Comparison of ENCODE assay signal across 12 cellular contexts in genomic region chr7:27113991-27114866, GRCh38. TPM values are rescaled to one million over a fixed set of nuclear protein-coding genes. Genes with fewer than 3 reads are reported as not detected.
DNase-seq lines count a peak whose midpoint lies in the region; ATAC-seq lines count a peak whose summit lies in the region.
"Had no signal": no experiment of that assay in that cellular context is flagged by ENCODE, and none has a peak within 500 bp of the region (broad histone marks: within the 10 kb centered on the region; RNA-seq: fewer than 3 reads in every experiment).

No MANE protein-coding gene starts in this region.

- peak overlapping the region; percentile 64 for H3K9ac ChIP-seq in muscle layer of colon (ENCODE audit: low read length)
- H3K9ac ChIP-seq: BLaER1 had no signal

- no peaks in the 10 kb centered on the region for H3K4me1 Mint-ChIP-seq in stimulated activated naive CD8-positive, alpha-beta T cell treated with anti-CD3 and anti-CD28 coated beads, Interleukin-15, amount 100 ng/mL, for 72 hours
- no peaks in the 10 kb centered on the region for H3K4me1 Mint-ChIP-seq in activated naive CD4-positive, alpha-beta T cell treated with anti-CD3 and anti-CD28 coated beads for 36 hours (ENCODE audit: low read depth)

- no peak overlapping the region for H3K4me3 Mint-ChIP-seq in stimulated activated naive CD8-positive, alpha-beta T cell treated with anti-CD3 and anti-CD28 coated beads, Interleukin-15, amount 100 ng/mL, for 72 hours
- no peak overlapping the region for H3K4me3 Mint-ChIP-seq in activated naive CD4-positive, alpha-beta T cell treated with anti-CD3 and anti-CD28 coated beads for 36 hours
- H3K4me3 Mint-ChIP-seq: activated CD8-positive, alpha-beta T cell treated with anti-CD3 and anti-CD28 coated beads, Interleukin-2, amount 10 ng/mL, durations not matched to agents 7 days and 5 days had no signal

- H3K36me3 Mint-ChIP-seq in activated naive CD4-positive, alpha-beta T cell treated with anti-CD3 and anti-CD28 coated beads for 36 hours (ENCODE audit: low read depth) = no peaks in the 10 kb centered on the region

- H3K36me3 ChIP-seq in muscle layer of colon (ENCODE audit: insufficient read depth, low read length) (peaks cover 2% of the 10 kb centered on the region), aorta (ENCODE audit: control insufficient read depth in 1 of 2, insufficient read depth in 2 of 2, low read length in 1 of 2) (no peaks in the 10 kb centered on the region)
- H3K36me3 ChIP-seq: BLaER1 had no signal

- no peaks in the 10 kb centered on the region for H3K27me3 ChIP-seq in muscle layer of colon (ENCODE audit: control insufficient read depth in 1 of 2, insufficient read depth in 2 of 2, low read length in 2 of 2)
- no peaks in the 10 kb centered on the region for H3K27me3 ChIP-seq in aorta (ENCODE audit: control insufficient read depth in 1 of 2, insufficient read depth in 2 of 2, low read length in 1 of 2)
- H3K27me3 ChIP-seq: BLaER1 had no signal

- intact Hi-C loops in aorta (cut with DNase I) = loop anchor here in 1 of 2 donors (2.0 kb wide), 1 partner anchor 1257 kb away; no protein-coding TSS in a partner anchor
- intact Hi-C loops in activated naive CD4-positive, alpha-beta T cell treated with anti-CD3 and anti-CD28 coated beads for 36 hours (cut with micrococcal nuclease) = no loop called here

- CTCF ChIA-PET in activated naive CD4-positive, alpha-beta T cell treated with anti-CD3 and anti-CD28 coated beads for 36 hours (lab: Charles Lee) = no interaction called here

- WGBS in aorta, 2 donors = 1 to 5% methylated on average over 26 to 27 of the region's 27 CpGs

- peaks cover 7% of the 10 kb centered on the region for H3K27me3 Mint-ChIP-seq in stimulated activated naive CD8-positive, alpha-beta T cell treated with anti-CD3 and anti-CD28 coated beads, Interleukin-15, amount 100 ng/mL, for 72 hours
- H3K27me3 Mint-ChIP-seq in activated naive CD4-positive, alpha-beta T cell treated with anti-CD3 and anti-CD28 coated beads for 36 hours (ENCODE audit: low read depth) = peaks cover 5% of the 10 kb centered on the region

- H3K27ac Mint-ChIP-seq in stimulated activated naive CD8-positive, alpha-beta T cell treated with anti-CD3 and anti-CD28 coated beads, Interleukin-15, amount 100 ng/mL, for 72 hours = no peak overlapping the region
- no peak overlapping the region for H3K27ac Mint-ChIP-seq in activated naive CD4-positive, alpha-beta T cell treated with anti-CD3 and anti-CD28 coated beads for 36 hours
- H3K27ac Mint-ChIP-seq: activated CD8-positive, alpha-beta T cell treated with anti-CD3 and anti-CD28 coated beads, Interleukin-2, amount 10 ng/mL, durations not matched to agents 7 days and 5 days had no signal

- DNase-seq in stimulated activated naive CD8-positive, alpha-beta T cell treated with anti-CD3 and anti-CD28 coated beads, Interleukin-15, amount 100 ng/mL, for 72 hours = no peak
- DNase-seq in stimulated activated naive CD8-positive, alpha-beta T cell treated with anti-CD3 and anti-CD28 coated beads, Interleukin-15, Interleukin-2, amounts not matched to agents 100 U/mL and 50 U/mL, for 24 hours = no peak
- DNase-seq in dermis blood vessel endothelial cell = peak; percentile 63
- peak; percentile 81 to 88 for DNase-seq in aorta
- DNase-seq in NCI-H2029 (lab: John Stamatoyannopoulos, UW) = no peak
- no peak for DNase-seq in activated naive CD4-positive, alpha-beta T cell treated with anti-CD3 and anti-CD28 coated beads for 36 hours
- DNase-seq: activated CD8-positive, alpha-beta T cell treated with anti-CD3 and anti-CD28 coated beads, Interleukin-2, amount 10 ng/mL, durations not matched to agents 7 days and 5 days; erythroblast; NK-92 treated with Interleukin-12 subunit alpha and Interleukin-12 subunit beta, amount 100 ng/mL, for 24 hours had no signal

- no peaks in the 10 kb centered on the region for H3K9me3 ChIP-seq in muscle layer of colon (ENCODE audit: low read length)
- no peaks in the 10 kb centered on the region for H3K9me3 ChIP-seq in aorta (ENCODE audit: control insufficient read depth, low read length)

- no peaks in the 10 kb centered on the region for H3K9me3 Mint-ChIP-seq in stimulated activated naive CD8-positive, alpha-beta T cell treated with anti-CD3 and anti-CD28 coated beads, Interleukin-15, amount 100 ng/mL, for 72 hours
- no peaks in the 10 kb centered on the region for H3K9me3 Mint-ChIP-seq in activated naive CD4-positive, alpha-beta T cell treated with anti-CD3 and anti-CD28 coated beads for 36 hours

- H3K4me1 ChIP-seq in muscle layer of colon (ENCODE audit: insufficient read depth, low read length) = peaks cover 66% of the 10 kb centered on the region
- H3K4me1 ChIP-seq in aorta (ENCODE audit: control insufficient read depth in 1 of 2, insufficient read depth in 2 of 2, low read length in 2 of 2) = peaks cover 0 to 6% of the 10 kb centered on the region in 2 donors
- H3K4me1 ChIP-seq: BLaER1 had no signal

- peak; percentile 33 for ATAC-seq in stimulated activated naive CD8-positive, alpha-beta T cell treated with anti-CD3 and anti-CD28 coated beads, Interleukin-15, amount 100 ng/mL, for 72 hours
- no peak for ATAC-seq in stimulated activated naive CD8-positive, alpha-beta T cell treated with anti-CD3 and anti-CD28 coated beads, Interleukin-15, Interleukin-2, amounts not matched to agents 100 U/mL and 50 U/mL, for 24 hours
- ATAC-seq in aorta (ENCODE audit: low FRiP score) (peak; percentile 12), GM21515 (IDR thresholded peaks at IDR 0.05; ENCODE audit: unreplicated experiment) (no peak)
- ATAC-seq: activated CD8-positive, alpha-beta T cell treated with anti-CD3 and anti-CD28 coated beads, Interleukin-2, amount 10 ng/mL, durations not matched to agents 7 days and 5 days had no signal

- H3K27ac ChIP-seq in muscle layer of colon (ENCODE audit: low read depth, low read length) (peak overlapping the region; percentile 84), aorta (ENCODE audit: low read depth in 1 of 2, low read length in 2 of 2) (peak overlapping the region; percentile 92 to 95)
- H3K27ac ChIP-seq: BLaER1 had no signal

- H3K4me3 ChIP-seq in muscle layer of colon (ENCODE audit: low read depth in 1 of 2, low read length in 2 of 2) (peak overlapping the region; percentile 30 to 70), aorta (ENCODE audit: low read length in 2 of 2) (peak overlapping the region; percentile 84 to 94)
- H3K4me3 ChIP-seq: BLaER1 had no signal

RNA-seq across cellular contexts. Expression of gene HOXA2, which starts 11.7 kb away (rescaled TPM):
- total RNA-seq in dermis blood vessel endothelial cell (0.33 and 0.34 TPM in 2 replicates), aorta (1 to 10 TPM; 1.6 to 4.7 TPM)
- 1 to 10 TPM; 2.3 to 3.6 TPM for polyA plus RNA-seq in aorta
- not detected for total RNA-seq in activated naive CD4-positive, alpha-beta T cell treated with anti-CD3 and anti-CD28 coated beads for 36 hours
- total RNA-seq: activated CD8-positive, alpha-beta T cell treated with anti-CD3 and anti-CD28 coated beads, Interleukin-2, amount 10 ng/mL, durations not matched to agents 7 days and 5 days had no signal

RNA-seq across cellular contexts. Expression of gene HOXA4, which starts 16.3 kb away (rescaled TPM):
- 0.34 and 0.65 TPM in 2 replicates for total RNA-seq in dermis blood vessel endothelial cell
- total RNA-seq in aorta = 10 to 100 TPM in 1 of 2 donors, 1 to 10 TPM in 1; 5.6 to 11.6 TPM
- polyA plus RNA-seq in aorta = 10 to 100 TPM in 1 of 2 donors, 1 to 10 TPM in 1; 2.6 to 10.1 TPM
- total RNA-seq in activated naive CD4-positive, alpha-beta T cell treated with anti-CD3 and anti-CD28 coated beads for 36 hours = under 1 TPM in 1 of 2 experiments, not detected in 1; 0.14 TPM
- total RNA-seq: activated CD8-positive, alpha-beta T cell treated with anti-CD3 and anti-CD28 coated beads, Interleukin-2, amount 10 ng/mL, durations not matched to agents 7 days and 5 days had no signal

RNA-seq across cellular contexts. Expression of gene HOXA1, which starts 18.4 kb away (rescaled TPM):
- total RNA-seq in dermis blood vessel endothelial cell (0.68 and 0.84 TPM in 2 replicates), aorta (1 to 10 TPM; 1.3 to 1.6 TPM)
- under 1 TPM; 0.59 to 0.88 TPM for polyA plus RNA-seq in aorta
- under 1 TPM; 0.24 to 0.30 TPM for total RNA-seq in activated naive CD4-positive, alpha-beta T cell treated with anti-CD3 and anti-CD28 coated beads for 36 hours

RNA-seq across cellular contexts. Expression of gene HOXA5, which starts 29.3 kb away (rescaled TPM):
- total RNA-seq in dermis blood vessel endothelial cell (5.6 and 6.1 TPM in 2 replicates), aorta (10 to 100 TPM in 1 of 2 donors, 1 to 10 TPM in 1; 8.0 to 11.8 TPM)
- polyA plus RNA-seq in aorta = 1 to 10 TPM; 1.6 to 2.7 TPM
- not detected for total RNA-seq in activated naive CD4-positive, alpha-beta T cell treated with anti-CD3 and anti-CD28 coated beads for 36 hours
- total RNA-seq: activated CD8-positive, alpha-beta T cell treated with anti-CD3 and anti-CD28 coated beads, Interleukin-2, amount 10 ng/mL, durations not matched to agents 7 days and 5 days had no signal

RNA-seq across cellular contexts. Expression of gene HOXA6, which starts 33.3 kb away (rescaled TPM):
- total RNA-seq in dermis blood vessel endothelial cell (2.9 and 8.6 TPM in 2 replicates), aorta (1 to 10 TPM; 6.3 to 7.6 TPM)
- under 1 TPM in 1 of 2 donors, not detected in 1; 0.97 TPM for polyA plus RNA-seq in aorta
- total RNA-seq in activated naive CD4-positive, alpha-beta T cell treated with anti-CD3 and anti-CD28 coated beads for 36 hours = not detected
- total RNA-seq: activated CD8-positive, alpha-beta T cell treated with anti-CD3 and anti-CD28 coated beads, Interleukin-2, amount 10 ng/mL, durations not matched to agents 7 days and 5 days had no signal

Comparison
In these comparisons a context has a peak if more than half of its experiments do, and no peak if none do; other contexts are left out.
1. ATAC-seq: peak in stimulated activated naive CD8-positive, alpha-beta T cell treated with anti-CD3 and anti-CD28 coated beads, Interleukin-15, amount 100 ng/mL, for 72 hours (single experiment) and aorta (single experiment); none in stimulated activated naive CD8-positive, alpha-beta T cell treated with anti-CD3 and anti-CD28 coated beads, Interleukin-15, Interleukin-2, amounts not matched to agents 100 U/mL and 50 U/mL, for 24 hours (single experiment) and GM21515 (single experiment).
2. DNase-seq: peak in dermis blood vessel endothelial cell (single experiment) and aorta (2 of 2); none in stimulated activated naive CD8-positive, alpha-beta T cell treated with anti-CD3 and anti-CD28 coated beads, Interleukin-15, amount 100 ng/mL, for 72 hours (0 of 2), stimulated activated naive CD8-positive, alpha-beta T cell treated with anti-CD3 and anti-CD28 coated beads, Interleukin-15, Interleukin-2, amounts not matched to agents 100 U/mL and 50 U/mL, for 24 hours (single experiment), NCI-H2029 (single experiment) and activated naive CD4-positive, alpha-beta T cell treated with anti-CD3 and anti-CD28 coated beads for 36 hours (single experiment).